In genomic region chr10:50271564-50272250, GRCh38 we compare ENCODE assay signal across 2 cellular contexts.
TF ChIP-seq lines count a peak whose summit lies in the region.

No MANE protein-coding gene starts in this region.

TF ChIP-seq in HCT116, 20 proteins besides CTCF, POLR2A, EP300 and RAD21 (continued from another document):
- TF ChIP-seq EZH2phosphoT487 (IDR thresholded peaks at IDR 0.05; ENCODE audit: borderline replicate concordance) (no peak), POLR2AphosphoS5 (IDR thresholded peaks at IDR 0.05; ENCODE audit: low read depth, low read length) (no peak), EZH2 (IDR thresholded peaks at IDR 0.05) (no peak), EGR1 (IDR thresholded peaks at IDR 0.05; ENCODE audit: low read depth) (no peak)
- TF ChIP-seq, protein P1, sequence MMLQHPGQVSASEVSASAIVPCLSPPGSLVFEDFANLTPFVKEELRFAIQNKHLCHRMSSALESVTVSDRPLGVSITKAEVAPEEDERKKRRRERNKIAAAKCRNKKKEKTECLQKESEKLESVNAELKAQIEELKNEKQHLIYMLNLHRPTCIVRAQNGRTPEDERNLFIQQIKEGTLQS (IDR thresholded peaks at IDR 0.05): no peak
- TF ChIP-seq, protein P2, sequence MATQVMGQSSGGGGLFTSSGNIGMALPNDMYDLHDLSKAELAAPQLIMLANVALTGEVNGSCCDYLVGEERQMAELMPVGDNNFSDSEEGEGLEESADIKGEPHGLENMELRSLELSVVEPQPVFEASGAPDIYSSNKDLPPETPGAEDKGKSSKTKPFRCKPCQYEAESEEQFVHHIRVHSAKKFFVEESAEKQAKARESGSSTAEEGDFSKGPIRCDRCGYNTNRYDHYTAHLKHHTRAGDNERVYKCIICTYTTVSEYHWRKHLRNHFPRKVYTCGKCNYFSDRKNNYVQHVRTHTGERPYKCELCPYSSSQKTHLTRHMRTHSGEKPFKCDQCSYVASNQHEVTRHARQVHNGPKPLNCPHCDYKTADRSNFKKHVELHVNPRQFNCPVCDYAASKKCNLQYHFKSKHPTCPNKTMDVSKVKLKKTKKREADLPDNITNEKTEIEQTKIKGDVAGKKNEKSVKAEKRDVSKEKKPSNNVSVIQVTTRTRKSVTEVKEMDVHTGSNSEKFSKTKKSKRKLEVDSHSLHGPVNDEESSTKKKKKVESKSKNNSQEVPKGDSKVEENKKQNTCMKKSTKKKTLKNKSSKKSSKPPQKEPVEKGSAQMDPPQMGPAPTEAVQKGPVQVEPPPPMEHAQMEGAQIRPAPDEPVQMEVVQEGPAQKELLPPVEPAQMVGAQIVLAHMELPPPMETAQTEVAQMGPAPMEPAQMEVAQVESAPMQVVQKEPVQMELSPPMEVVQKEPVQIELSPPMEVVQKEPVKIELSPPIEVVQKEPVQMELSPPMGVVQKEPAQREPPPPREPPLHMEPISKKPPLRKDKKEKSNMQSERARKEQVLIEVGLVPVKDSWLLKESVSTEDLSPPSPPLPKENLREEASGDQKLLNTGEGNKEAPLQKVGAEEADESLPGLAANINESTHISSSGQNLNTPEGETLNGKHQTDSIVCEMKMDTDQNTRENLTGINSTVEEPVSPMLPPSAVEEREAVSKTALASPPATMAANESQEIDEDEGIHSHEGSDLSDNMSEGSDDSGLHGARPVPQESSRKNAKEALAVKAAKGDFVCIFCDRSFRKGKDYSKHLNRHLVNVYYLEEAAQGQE (IDR thresholded peaks at IDR 0.05; ENCODE audit: low read depth): no peak

TF ChIP-seq in WTC11, 78 proteins besides CTCF, POLR2A, EP300 and RAD21 (continued from another document):
- TF ChIP-seq, protein P3, sequence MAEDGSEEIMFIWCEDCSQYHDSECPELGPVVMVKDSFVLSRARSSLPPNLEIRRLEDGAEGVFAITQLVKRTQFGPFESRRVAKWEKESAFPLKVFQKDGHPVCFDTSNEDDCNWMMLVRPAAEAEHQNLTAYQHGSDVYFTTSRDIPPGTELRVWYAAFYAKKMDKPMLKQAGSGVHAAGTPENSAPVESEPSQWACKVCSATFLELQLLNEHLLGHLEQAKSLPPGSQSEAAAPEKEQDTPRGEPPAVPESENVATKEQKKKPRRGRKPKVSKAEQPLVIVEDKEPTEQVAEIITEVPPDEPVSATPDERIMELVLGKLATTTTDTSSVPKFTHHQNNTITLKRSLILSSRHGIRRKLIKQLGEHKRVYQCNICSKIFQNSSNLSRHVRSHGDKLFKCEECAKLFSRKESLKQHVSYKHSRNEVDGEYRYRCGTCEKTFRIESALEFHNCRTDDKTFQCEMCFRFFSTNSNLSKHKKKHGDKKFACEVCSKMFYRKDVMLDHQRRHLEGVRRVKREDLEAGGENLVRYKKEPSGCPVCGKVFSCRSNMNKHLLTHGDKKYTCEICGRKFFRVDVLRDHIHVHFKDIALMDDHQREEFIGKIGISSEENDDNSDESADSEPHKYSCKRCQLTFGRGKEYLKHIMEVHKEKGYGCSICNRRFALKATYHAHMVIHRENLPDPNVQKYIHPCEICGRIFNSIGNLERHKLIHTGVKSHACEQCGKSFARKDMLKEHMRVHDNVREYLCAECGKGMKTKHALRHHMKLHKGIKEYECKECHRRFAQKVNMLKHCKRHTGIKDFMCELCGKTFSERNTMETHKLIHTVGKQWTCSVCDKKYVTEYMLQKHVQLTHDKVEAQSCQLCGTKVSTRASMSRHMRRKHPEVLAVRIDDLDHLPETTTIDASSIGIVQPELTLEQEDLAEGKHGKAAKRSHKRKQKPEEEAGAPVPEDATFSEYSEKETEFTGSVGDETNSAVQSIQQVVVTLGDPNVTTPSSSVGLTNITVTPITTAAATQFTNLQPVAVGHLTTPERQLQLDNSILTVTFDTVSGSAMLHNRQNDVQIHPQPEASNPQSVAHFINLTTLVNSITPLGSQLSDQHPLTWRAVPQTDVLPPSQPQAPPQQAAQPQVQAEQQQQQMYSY (CRISPR knock-in tag; IDR thresholded peaks at IDR 0.05): no peak
- TF ChIP-seq, protein P4, sequence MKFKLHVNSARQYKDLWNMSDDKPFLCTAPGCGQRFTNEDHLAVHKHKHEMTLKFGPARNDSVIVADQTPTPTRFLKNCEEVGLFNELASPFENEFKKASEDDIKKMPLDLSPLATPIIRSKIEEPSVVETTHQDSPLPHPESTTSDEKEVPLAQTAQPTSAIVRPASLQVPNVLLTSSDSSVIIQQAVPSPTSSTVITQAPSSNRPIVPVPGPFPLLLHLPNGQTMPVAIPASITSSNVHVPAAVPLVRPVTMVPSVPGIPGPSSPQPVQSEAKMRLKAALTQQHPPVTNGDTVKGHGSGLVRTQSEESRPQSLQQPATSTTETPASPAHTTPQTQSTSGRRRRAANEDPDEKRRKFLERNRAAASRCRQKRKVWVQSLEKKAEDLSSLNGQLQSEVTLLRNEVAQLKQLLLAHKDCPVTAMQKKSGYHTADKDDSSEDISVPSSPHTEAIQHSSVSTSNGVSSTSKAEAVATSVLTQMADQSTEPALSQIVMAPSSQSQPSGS (CRISPR knock-in tag; IDR thresholded peaks at IDR 0.05; ENCODE audit: borderline replicate concordance, low read depth): no peak
- no peak for TF ChIP-seq NFYB (CRISPR knock-in tag; conservative IDR thresholded peaks at IDR 0.05; ENCODE audit: low read depth)
- TF ChIP-seq JUN (CRISPR knock-in tag; IDR thresholded peaks at IDR 0.05): no peak
- TF ChIP-seq, protein P5, sequence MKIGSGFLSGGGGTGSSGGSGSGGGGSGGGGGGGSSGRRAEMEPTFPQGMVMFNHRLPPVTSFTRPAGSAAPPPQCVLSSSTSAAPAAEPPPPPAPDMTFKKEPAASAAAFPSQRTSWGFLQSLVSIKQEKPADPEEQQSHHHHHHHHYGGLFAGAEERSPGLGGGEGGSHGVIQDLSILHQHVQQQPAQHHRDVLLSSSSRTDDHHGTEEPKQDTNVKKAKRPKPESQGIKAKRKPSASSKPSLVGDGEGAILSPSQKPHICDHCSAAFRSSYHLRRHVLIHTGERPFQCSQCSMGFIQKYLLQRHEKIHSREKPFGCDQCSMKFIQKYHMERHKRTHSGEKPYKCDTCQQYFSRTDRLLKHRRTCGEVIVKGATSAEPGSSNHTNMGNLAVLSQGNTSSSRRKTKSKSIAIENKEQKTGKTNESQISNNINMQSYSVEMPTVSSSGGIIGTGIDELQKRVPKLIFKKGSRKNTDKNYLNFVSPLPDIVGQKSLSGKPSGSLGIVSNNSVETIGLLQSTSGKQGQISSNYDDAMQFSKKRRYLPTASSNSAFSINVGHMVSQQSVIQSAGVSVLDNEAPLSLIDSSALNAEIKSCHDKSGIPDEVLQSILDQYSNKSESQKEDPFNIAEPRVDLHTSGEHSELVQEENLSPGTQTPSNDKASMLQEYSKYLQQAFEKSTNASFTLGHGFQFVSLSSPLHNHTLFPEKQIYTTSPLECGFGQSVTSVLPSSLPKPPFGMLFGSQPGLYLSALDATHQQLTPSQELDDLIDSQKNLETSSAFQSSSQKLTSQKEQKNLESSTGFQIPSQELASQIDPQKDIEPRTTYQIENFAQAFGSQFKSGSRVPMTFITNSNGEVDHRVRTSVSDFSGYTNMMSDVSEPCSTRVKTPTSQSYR (CRISPR knock-in tag; IDR thresholded peaks at IDR 0.05): no peak
- no peak for TF ChIP-seq ERG (CRISPR knock-in tag; IDR thresholded peaks at IDR 0.05)
- TF ChIP-seq NR1H2 (CRISPR knock-in tag; IDR thresholded peaks at IDR 0.05): no peak
- TF ChIP-seq ETV6 (CRISPR knock-in tag; IDR thresholded peaks at IDR 0.05): no peak
- no peak for TF ChIP-seq SP1 (CRISPR knock-in tag; conservative IDR thresholded peaks at IDR 0.05)
- TF ChIP-seq ATF1 (CRISPR knock-in tag; IDR thresholded peaks at IDR 0.05): no peak
- TF ChIP-seq MLX (CRISPR knock-in tag; IDR thresholded peaks at IDR 0.05): no peak
- TF ChIP-seq, protein P6, sequence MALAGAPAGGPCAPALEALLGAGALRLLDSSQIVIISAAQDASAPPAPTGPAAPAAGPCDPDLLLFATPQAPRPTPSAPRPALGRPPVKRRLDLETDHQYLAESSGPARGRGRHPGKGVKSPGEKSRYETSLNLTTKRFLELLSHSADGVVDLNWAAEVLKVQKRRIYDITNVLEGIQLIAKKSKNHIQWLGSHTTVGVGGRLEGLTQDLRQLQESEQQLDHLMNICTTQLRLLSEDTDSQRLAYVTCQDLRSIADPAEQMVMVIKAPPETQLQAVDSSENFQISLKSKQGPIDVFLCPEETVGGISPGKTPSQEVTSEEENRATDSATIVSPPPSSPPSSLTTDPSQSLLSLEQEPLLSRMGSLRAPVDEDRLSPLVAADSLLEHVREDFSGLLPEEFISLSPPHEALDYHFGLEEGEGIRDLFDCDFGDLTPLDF (CRISPR knock-in tag; IDR thresholded peaks at IDR 0.05): no peak
- TF ChIP-seq GRHL2 (CRISPR knock-in tag; IDR thresholded peaks at IDR 0.05; ENCODE audit: insufficient replicate concordance, severe bottlenecking): no peak
- TF ChIP-seq TEAD4 (CRISPR knock-in tag; IDR thresholded peaks at IDR 0.05): no peak
- TF ChIP-seq CBFB (CRISPR knock-in tag; IDR thresholded peaks at IDR 0.05; ENCODE audit: low read depth): no peak
- no peak for TF ChIP-seq SMAD4 (CRISPR knock-in tag; IDR thresholded peaks at IDR 0.05)
- TF ChIP-seq ZSCAN18 (CRISPR knock-in tag; IDR thresholded peaks at IDR 0.05): no peak
- no peak for TF ChIP-seq ZNF532 (CRISPR knock-in tag; IDR thresholded peaks at IDR 0.05; ENCODE audit: borderline replicate concordance)
TF ChIP-seq in WTC11: peak in this region for 0.
